28 cellular contexts compared by ENCODE assay signal in the genomic region with DNA sequence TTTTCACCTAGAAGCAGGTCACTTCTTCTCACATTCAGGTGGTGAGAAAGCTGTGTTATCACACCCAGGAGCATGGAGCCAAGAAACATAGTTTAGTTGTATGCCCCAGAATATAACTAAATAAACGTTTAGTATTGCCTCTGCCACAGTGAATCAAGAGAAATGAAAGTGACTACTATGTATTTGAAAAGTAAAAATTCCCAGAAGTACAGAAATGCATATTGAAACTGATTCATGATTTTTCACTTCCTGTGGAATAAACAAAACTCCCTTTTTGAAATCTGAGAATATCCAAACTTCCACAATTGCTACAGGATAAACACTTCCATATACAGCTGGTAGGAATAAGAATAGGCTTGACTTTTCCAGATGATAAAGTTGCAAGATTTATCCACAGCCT. TPM values are rescaled to one million over a fixed set of nuclear protein-coding genes. Genes with fewer than 3 reads are reported as not detected.
A peak's percentile ranks its signal among the peaks of the same experiment; 100 is the strongest.
DNase-seq lines count a peak whose midpoint lies in the region; ATAC-seq and TF ChIP-seq lines count a peak whose summit lies in the region.
"Had no signal": no experiment of that assay in that cellular context is flagged by ENCODE, and none has a peak within 500 bp of the region (broad histone marks: within the 10 kb centered on the region; RNA-seq: fewer than 3 reads in every experiment).

No MANE protein-coding gene starts in this region.

- intact Hi-C loops in Caco-2 (cut with micrococcal nuclease; ENCODE audit: unreplicated experiment): no loop called here
- intact Hi-C loops in body of pancreas (cut with DNase I): no loop called here

- H4K20me1 ChIP-seq in OCI-LY3 (ENCODE audit: insufficient read depth, low read length): no peaks in the 10 kb centered on the region

- H3K4me1 Mint-ChIP-seq in activated naive CD4-positive, alpha-beta T cell treated with anti-CD3 and anti-CD28 coated beads, Interleukin-2, amount 50 U/mL, for 24 hours: peaks cover 41% of the 10 kb centered on the region
- no peaks in the 10 kb centered on the region for H3K4me1 Mint-ChIP-seq in Caco-2 (ENCODE audit: low read depth, unreplicated experiment)

- no peak for DNase-seq in activated naive CD4-positive, alpha-beta T cell treated with anti-CD3 and anti-CD28 coated beads, Interleukin-2, amount 50 U/mL, for 16 hours
- peak; percentile 23 for DNase-seq in adipocyte (ENCODE audit: low read depth)
- no peak for DNase-seq in omental fat pad (ENCODE audit: low spot score)
- no peak for DNase-seq in Caco-2
- no peak for DNase-seq in body of pancreas
- DNase-seq: activated effector memory CD4-positive, alpha-beta T cell treated with Interleukin-2 at 50 U/mL for 16 hours; CD4-positive, alpha-beta T cell; effector CD4-positive, alpha-beta T cell; erythroblast; gastrocnemius medialis; GDM1; H7; kidney; lower lobe of right lung; MG63; NCI-H1436; NCI-H510A treated with DMSO at 0.1 percent for 48 hours; stimulated activated CD4-positive, alpha-beta T cell treated with anti-CD3 and anti-CD28 coated beads, Interleukin-4, amount 100 ng/mL, for 1 hour; stimulated activated naive CD4-positive, alpha-beta T cell treated with Interleukin-2 at 50 U/mL for 16 hours; thyroid gland; WERI-Rb-1 had no signal

- H3K27me3 ChIP-seq in OCI-LY3 (ENCODE audit: low read depth, low read length) (peaks cover 3% of the 10 kb centered on the region; the same call in 1 of the 2 replicates), adipocyte (replicated peaks; ENCODE audit: control insufficient read depth, insufficient read depth, low read length) (no peaks in the 10 kb centered on the region), Caco-2 (replicated peaks; ENCODE audit: control insufficient read depth, insufficient read depth, low read length) (no peaks in the 10 kb centered on the region), body of pancreas (no peaks in the 10 kb centered on the region)
- H3K27me3 ChIP-seq: gastrocnemius medialis, MG63, thyroid gland had no signal

- POLR2A ChIA-PET in Caco-2 (lab: Charles Lee): no interaction called here

- H3K4me3 Mint-ChIP-seq in activated naive CD4-positive, alpha-beta T cell treated with anti-CD3 and anti-CD28 coated beads, Interleukin-2, amount 50 U/mL, for 24 hours: peak overlapping the region; percentile 69
- no peak overlapping the region for H3K4me3 Mint-ChIP-seq in Caco-2 (ENCODE audit: unreplicated experiment)
- H3K4me3 Mint-ChIP-seq: CD4-positive, alpha-beta T cell; IgD-negative memory B cell had no signal

- H3K36me3 ChIP-seq in OCI-LY3 (replicated peaks; ENCODE audit: low read depth, low read length) (peaks cover 15% of the 10 kb centered on the region), adipocyte (ENCODE audit: control insufficient read depth, insufficient read depth, low read length, severe bottlenecking) (no peaks in the 10 kb centered on the region), Caco-2 (ENCODE audit: control insufficient read depth, insufficient read depth, low read length) (no peaks in the 10 kb centered on the region), body of pancreas (replicated peaks in 1 of 2; ENCODE audit: insufficient read depth in 1 of 2, low read depth in 2 of 2) (no peaks in the 10 kb centered on the region)
- H3K36me3 ChIP-seq: gastrocnemius medialis, lower lobe of right lung, MG63, thyroid gland, WERI-Rb-1 had no signal

- peak overlapping the region; percentile 19; the same call in 1 of the 2 replicates for H3K4me2 ChIP-seq in OCI-LY3 (ENCODE audit: low read length)

- no peaks in the 10 kb centered on the region for H3K9me3 Mint-ChIP-seq in activated naive CD4-positive, alpha-beta T cell treated with anti-CD3 and anti-CD28 coated beads, Interleukin-2, amount 50 U/mL, for 24 hours
- no peaks in the 10 kb centered on the region for H3K9me3 Mint-ChIP-seq in Caco-2 (ENCODE audit: unreplicated experiment)

- H3K9ac ChIP-seq in OCI-LY3 (ENCODE audit: low read length) (no peak overlapping the region), adipocyte (ENCODE audit: low read length) (no peak overlapping the region)

- H3K27ac ChIP-seq in OCI-LY3 (ENCODE audit: low read length): no peak overlapping the region
- H3K27ac ChIP-seq in body of pancreas: no peak overlapping the region
- H3K27ac ChIP-seq: gastrocnemius medialis, lower lobe of right lung, SK-N-MC, thyroid gland, WERI-Rb-1 had no signal

- WGBS in body of pancreas, 2 donors: 17% methylated on average over 1 of the region's 1 CpG

- peaks cover 18% of the 10 kb centered on the region for H3K9me3 ChIP-seq in OCI-LY3 (ENCODE audit: insufficient read depth, low read length)
- no peaks in the 10 kb centered on the region for H3K9me3 ChIP-seq in adipocyte (ENCODE audit: control insufficient read depth, low read length)
- no peaks in the 10 kb centered on the region for H3K9me3 ChIP-seq in Caco-2
- no peaks in the 10 kb centered on the region for H3K9me3 ChIP-seq in body of pancreas
- H3K9me3 ChIP-seq: gastrocnemius medialis, lower lobe of right lung, thyroid gland had no signal

- peaks cover 24% of the 10 kb centered on the region for H3K4me1 ChIP-seq in OCI-LY3 (ENCODE audit: low read length)
- no peaks in the 10 kb centered on the region for H3K4me1 ChIP-seq in adipocyte (ENCODE audit: control insufficient read depth, insufficient read depth, low read length)
- no peaks in the 10 kb centered on the region for H3K4me1 ChIP-seq in Caco-2
- peaks cover 1% of the 10 kb centered on the region for H3K4me1 ChIP-seq in body of pancreas

- no peaks in the 10 kb centered on the region for H3K27me3 Mint-ChIP-seq in activated naive CD4-positive, alpha-beta T cell treated with anti-CD3 and anti-CD28 coated beads, Interleukin-2, amount 50 U/mL, for 24 hours
- H3K27me3 Mint-ChIP-seq in Caco-2 (ENCODE audit: insufficient read depth, unreplicated experiment): no peaks in the 10 kb centered on the region
- H3K27me3 Mint-ChIP-seq: CD4-positive, alpha-beta T cell; IgD-negative memory B cell had no signal

- ATAC-seq in omental fat pad (ENCODE audit: low FRiP score) (peak; percentile 17), body of pancreas (no peak), GM19467 (IDR thresholded peaks at IDR 0.05; ENCODE audit: unreplicated experiment) (no peak)
- ATAC-seq: gastrocnemius medialis, lower lobe of right lung had no signal

- TF ChIP-seq CTCF in OCI-LY3 (IDR thresholded peaks at IDR 0.05; ENCODE audit: low read depth, low read length) (no peak), omental fat pad (IDR thresholded peaks at IDR 0.05) (no peak), Caco-2 (IDR thresholded peaks at IDR 0.05; ENCODE audit: insufficient read depth in 1 of 2, low read depth in 1 of 2, low read length in 1 of 2, severe bottlenecking in 1 of 2, unreplicated experiment in 1 of 2) (no peak), body of pancreas (IDR thresholded peaks at IDR 0.05) (no peak)

- H3K4me3 ChIP-seq in OCI-LY3 (ENCODE audit: low read length): no peak overlapping the region
- no peak overlapping the region for H3K4me3 ChIP-seq in adipocyte (ENCODE audit: low read length)
- no peak overlapping the region for H3K4me3 ChIP-seq in Caco-2 (ENCODE audit: low read depth, low read length)
- H3K4me3 ChIP-seq in body of pancreas: no peak overlapping the region
- H3K4me3 ChIP-seq: gastrocnemius medialis, lower lobe of right lung, MG63, SK-N-MC, thyroid gland had no signal

- peak overlapping the region; percentile 92 for H3K27ac Mint-ChIP-seq in activated naive CD4-positive, alpha-beta T cell treated with anti-CD3 and anti-CD28 coated beads, Interleukin-2, amount 50 U/mL, for 24 hours
- H3K27ac Mint-ChIP-seq in Caco-2 (ENCODE audit: unreplicated experiment): no peak overlapping the region
- H3K27ac Mint-ChIP-seq: CD4-positive, alpha-beta T cell; IgD-negative memory B cell had no signal

- no TSS peak for BruUV-seq in Caco-2 (replicated peaks; lab: Mats Ljungman, UMichigan)

- TF ChIP-seq POLR2A in body of pancreas (IDR thresholded peaks at IDR 0.05): no peak

- no peaks in the 10 kb centered on the region for H3K79me2 ChIP-seq in OCI-LY3 (ENCODE audit: low read length)

- H2AFZ ChIP-seq in OCI-LY3 (ENCODE audit: low read depth, low read length): no peak overlapping the region

- H3K36me3 Mint-ChIP-seq in activated naive CD4-positive, alpha-beta T cell treated with anti-CD3 and anti-CD28 coated beads, Interleukin-2, amount 50 U/mL, for 24 hours: peaks cover 10% of the 10 kb centered on the region
- H3K36me3 Mint-ChIP-seq in Caco-2 (ENCODE audit: insufficient read depth, unreplicated experiment): no peaks in the 10 kb centered on the region

- CTCF ChIA-PET in Caco-2 (lab: Charles Lee): interaction anchor here (0.6 kb wide), 1 partner anchor 801 kb away, joined by 5 read pairs; no protein-coding TSS in a partner anchor

RNA-seq across cellular contexts. Expression of gene NINJ1, which starts 15.3 kb away (rescaled TPM):
- total RNA-seq in omental fat pad (100 to 1,000 TPM in 2 of 4 donors, 10 to 100 TPM in 2; 63.3 to 137 (median 104) TPM), Caco-2 (2022) (29.5 and 35.6 TPM in 2 replicates), body of pancreas (10 to 100 TPM; 32.6 to 32.9 TPM)

RNA-seq across cellular contexts. Expression of gene WNK2, which starts 34.6 kb away (rescaled TPM):
- total RNA-seq in omental fat pad (1 to 10 TPM in 1 of 4 donors, under 1 TPM in 3; 0.28 to 1.7 (median 0.47) TPM), Caco-2 (2022) (21.7 and 23.4 TPM in 2 replicates), body of pancreas (100 to 1,000 TPM in 1 of 2 donors, 10 to 100 TPM in 1; 85.4 to 173 TPM)
- total RNA-seq: renal cortical epithelial cell, RPMI7951 had no signal

RNA-seq across cellular contexts. Expression of gene CARD19, which starts 53.3 kb away (rescaled TPM):
- 10 to 100 TPM; 45.7 to 76.5 (median 57.9) TPM for total RNA-seq in omental fat pad
- 10.6 and 11.4 TPM in 2 replicates for total RNA-seq in Caco-2 (2022)
- total RNA-seq in body of pancreas: 10 to 100 TPM in 1 of 2 donors, 1 to 10 TPM in 1; 4.3 to 20.8 TPM
